7 cellular contexts compared by ENCODE assay signal in the genomic region with DNA sequence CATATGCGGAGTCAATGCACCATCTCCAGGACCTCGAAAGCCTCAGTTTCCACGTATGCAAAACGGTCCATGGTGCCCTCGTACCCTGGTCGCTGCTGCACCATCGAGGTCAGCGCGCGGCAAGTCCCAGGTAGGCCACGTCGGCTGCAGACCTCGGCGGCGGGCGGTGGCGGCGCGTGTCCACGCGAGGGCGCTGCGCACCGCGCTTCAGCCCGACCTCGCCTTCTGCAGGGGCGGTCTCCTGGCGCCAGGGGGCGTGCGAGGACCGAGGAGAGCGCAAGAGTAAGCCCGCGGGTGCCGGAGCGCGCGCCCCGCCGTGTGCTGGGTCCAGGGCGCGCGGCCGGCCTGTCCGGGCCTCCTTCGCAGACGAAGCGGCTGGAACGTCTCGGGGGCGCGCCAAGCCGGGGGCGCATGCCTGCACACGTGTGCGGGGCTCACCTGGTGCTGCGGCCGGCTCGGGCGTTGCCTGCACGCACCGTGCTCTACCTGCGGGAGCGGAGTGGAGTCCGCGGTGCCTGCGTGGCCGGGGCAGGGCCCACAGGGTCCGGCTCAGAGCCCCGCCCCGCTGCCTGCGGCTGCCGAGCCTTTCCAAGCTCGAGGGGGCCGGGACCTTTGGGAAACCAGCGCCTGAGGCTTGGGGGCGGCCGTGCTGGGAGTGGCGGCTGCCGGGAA. TPM values are rescaled to one million over a fixed set of nuclear protein-coding genes. Genes with fewer than 3 reads are reported as not detected.
DNase-seq lines count a peak whose midpoint lies in the region; ATAC-seq and TF ChIP-seq lines count a peak whose summit lies in the region.

No MANE protein-coding gene starts in this region.

- CTCF ChIA-PET in activated B cell treated with CpG ODN at 0.5 μM for 24 hours (lab: Charles Lee), result interaction anchor here (0.9 kb wide), 1 partner anchor 20 kb away, joined by 3 read pairs; no protein-coding TSS in a partner anchor

- H3K4me1 Mint-ChIP-seq in activated B cell treated with CpG ODN at 0.5 μM for 24 hours, result peaks cover 2% of the 10 kb centered on the region

- WGBS in spleen, 5 donors, result 2 to 6% (median 3%) methylated on average over 42 to 81 of the region's 81 CpGs

- TF ChIP-seq POLR2A in spleen (IDR thresholded peaks at IDR 0.05), result no peak

- DNase-seq in NCI-H146 (lab: John Stamatoyannopoulos, UW) (peak; percentile 80), activated B cell treated with CpG ODN at 0.5 μM for 24 hours (peak; percentile 90), caudate nucleus (lab: John Stamatoyannopoulos, UW) (peak in 57 of 61 donors; percentile 6 to 86 (median 68)), islet precursor cell (peak; percentile 91), spleen (peak; percentile 97)

- H3K9me3 Mint-ChIP-seq in activated B cell treated with CpG ODN at 0.5 μM for 24 hours, result no peaks in the 10 kb centered on the region

- peaks cover 7% of the 10 kb centered on the region for H3K36me3 Mint-ChIP-seq in activated B cell treated with CpG ODN at 0.5 μM for 24 hours (ENCODE audit: low read depth)

- POLR2A ChIA-PET in activated B cell treated with CpG ODN at 0.5 μM for 24 hours (lab: Charles Lee), result no interaction called here

- H3K27me3 ChIP-seq in spleen (replicated peaks in 1 of 7), result peaks cover 0 to 16% (median 8%) of the 10 kb centered on the region in 7 donors

- peaks cover 5% of the 10 kb centered on the region for H3K27me3 Mint-ChIP-seq in activated B cell treated with CpG ODN at 0.5 μM for 24 hours

- peaks cover 0 to 17% (median 14%) of the 10 kb centered on the region in 6 donors for H3K4me1 ChIP-seq in spleen

- TF ChIP-seq CTCF in activated B cell treated with CpG ODN at 0.5 μM for 24 hours (IDR thresholded peaks at IDR 0.05), result peak; percentile 99
- peak; percentile 95 to 100 (median 100) for TF ChIP-seq CTCF in spleen (IDR thresholded peaks at IDR 0.05 in 8 of 11, conservative IDR thresholded peaks at IDR 0.05 in 3 of 11)

- H3K36me3 ChIP-seq in spleen, result peaks cover 0 to 28% (median 12%) of the 10 kb centered on the region in 6 donors

- ATAC-seq in GM18502 (IDR thresholded peaks at IDR 0.05; ENCODE audit: poor library complexity, unreplicated experiment) (peak; percentile 88), HG02763 (IDR thresholded peaks at IDR 0.05; ENCODE audit: unreplicated experiment) (peak; percentile 84), activated B cell treated with CpG ODN at 0.5 μM for 24 hours (ENCODE audit: low read depth) (peak; percentile 97)

- H3K27ac ChIP-seq in caudate nucleus (ENCODE audit: low read depth, low read length) (no peak overlapping the region), spleen (no peak overlapping the region)

- no peaks in the 10 kb centered on the region for H3K9me3 ChIP-seq in spleen

- intact Hi-C loops in activated B cell treated with CpG ODN at 0.5 μM for 24 hours (cut with micrococcal nuclease) (loop anchor here (1.0 kb wide), 1 partner anchor 1597 kb away; no protein-coding TSS in a partner anchor), spleen (cut with DNase I; ENCODE audit: low total_unique reads) (loop anchor here (10.0 kb wide), 1 partner anchor 1685 kb away; no protein-coding TSS in a partner anchor)

- peak overlapping the region; percentile 48 to 81 (median 56) for H3K4me3 ChIP-seq in spleen

- peak overlapping the region; percentile 19 for H3K4me3 Mint-ChIP-seq in activated B cell treated with CpG ODN at 0.5 μM for 24 hours

- no peak overlapping the region for H3K27ac Mint-ChIP-seq in activated B cell treated with CpG ODN at 0.5 μM for 24 hours

RNA-seq across cellular contexts. Expression of a gene that starts 54.0 kb away (rescaled TPM):
- 80.6 and 85.0 TPM in 2 replicates for total RNA-seq in activated B cell treated with CpG ODN at 0.5 μM for 24 hours
- 10 to 100 TPM; 32.2 to 46.3 (median 38.8) TPM for total RNA-seq in spleen
- 10 to 100 TPM; 41.5 to 63.2 (median 51.7) TPM for polyA plus RNA-seq in spleen
